Comparison of ENCODE assay signal across 21 cellular contexts in genomic region chrX:45454235-45454634, GRCh38.
"Had no signal": no experiment of that assay in that cellular context is flagged by ENCODE, and none has a peak within 500 bp of the region (broad histone marks: within the 10 kb centered on the region; RNA-seq: fewer than 3 reads in every experiment).

No MANE protein-coding gene starts in this region.

- H3K4me3 ChIP-seq: dorsolateral prefrontal cortex, esophagus squamous epithelium, gastroesophageal sphincter, hepatocyte, lung, stomach, thyroid gland had no signal

- H3K4me3 Mint-ChIP-seq: naive thymus-derived CD4-positive, alpha-beta T cell; nephron progenitor cell; type B pancreatic cell had no signal

- H3K27me3 Mint-ChIP-seq: naive thymus-derived CD4-positive, alpha-beta T cell; type B pancreatic cell had no signal

- H3K9me3 Mint-ChIP-seq: type B pancreatic cell had no signal

- H3K4me2 ChIP-seq: hepatocyte had no signal

- H3K27ac Mint-ChIP-seq: naive thymus-derived CD4-positive, alpha-beta T cell; nephron progenitor cell; type B pancreatic cell had no signal

- H3K4me1 ChIP-seq: gastroesophageal sphincter, stomach, thyroid gland had no signal

- H3K36me3 Mint-ChIP-seq: naive thymus-derived CD4-positive, alpha-beta T cell; type B pancreatic cell had no signal

- H3K36me3 ChIP-seq: esophagus squamous epithelium, gastroesophageal sphincter, neutrophil, stomach, thyroid gland had no signal

- H3K9me3 ChIP-seq: esophagus squamous epithelium, gastroesophageal sphincter, neutrophil, stomach, thyroid gland had no signal

- ATAC-seq: gastroesophageal sphincter; left colon; left ventricle myocardium superior; naive thymus-derived CD4-positive, alpha-beta T cell; right cardiac atrium had no signal

- DNase-seq: cortex of kidney; effector CD8-positive, alpha-beta T cell; esophagus squamous epithelium; foreskin fibroblast; left colon; left ventricle myocardium superior; naive thymus-derived CD4-positive, alpha-beta T cell; nephron progenitor cell; right cardiac atrium; small intestine; stimulated activated CD4-positive, alpha-beta T cell treated with anti-CD3 and anti-CD28 coated beads, Interleukin-12 subunit alpha, Interleukin-12 subunit beta, amount 100 ng/mL, for 4 hours; stimulated activated naive CD4-positive, alpha-beta T cell; stomach; thyroid gland had no signal

- H3K27ac ChIP-seq: epithelial cell of prostate, esophagus squamous epithelium, gastroesophageal sphincter, hepatocyte, neutrophil, stomach, thyroid gland had no signal

- H3K79me2 ChIP-seq: hepatocyte had no signal

- H2AFZ ChIP-seq: hepatocyte had no signal

- H3K27me3 ChIP-seq: esophagus squamous epithelium, gastroesophageal sphincter, hepatocyte, neutrophil, thyroid gland had no signal

- H3K4me1 Mint-ChIP-seq: naive thymus-derived CD4-positive, alpha-beta T cell; nephron progenitor cell had no signal
